Comparison of ENCODE assay signal across 22 cellular contexts in genomic region chr6:158303210-158303731, GRCh38. TPM values are rescaled to one million over a fixed set of nuclear protein-coding genes. Genes with fewer than 3 reads are reported as not detected.
DNase-seq lines count a peak whose midpoint lies in the region; ATAC-seq, FAIRE-seq and TF ChIP-seq lines count a peak whose summit lies in the region.
"Had no signal": no experiment of that assay in that cellular context is flagged by ENCODE, and none has a peak within 500 bp of the region (broad histone marks: within the 10 kb centered on the region; RNA-seq: fewer than 3 reads in every experiment).

No MANE protein-coding gene starts in this region.

- H3K79me2 ChIP-seq in GM23248 (ENCODE audit: insufficient read depth): 0 out of 2 replicates have a peak, but pooled peaks cover 5% of the 10 kb centered on the region

- FAIRE-seq in bronchial epithelial cell (lab: Jason Lieb, UNC): no peak

- H3K4me1 ChIP-seq in GM23248 (ENCODE audit: insufficient read depth): no peaks in the 10 kb centered on the region

- no peak overlapping the region for H3K4me3 ChIP-seq in bronchial epithelial cell (ENCODE audit: low read depth, low read length)
- H3K4me3 ChIP-seq in GM23248: no peak overlapping the region

- no peak overlapping the region for H2AFZ ChIP-seq in GM23248

- H3K27ac ChIP-seq in GM23248: no peak overlapping the region
- H3K27ac ChIP-seq: 22Rv1, KMS-11 had no signal

- no peak overlapping the region for H3K4me2 ChIP-seq in GM23248 (ENCODE audit: unreplicated experiment)
- H3K4me2 ChIP-seq: KMS-11 had no signal

- ATAC-seq in stimulated activated naive B cell treated with anti-CD40 and anti-IgM and Interleukin-4, amounts not matched to agents 10 μg/mL and 1 μg/mL and 100 μg/mL, for 72 hours (replicated peaks): no peak
- ATAC-seq in GM18505 (IDR thresholded peaks at IDR 0.05; ENCODE audit: unreplicated experiment): no peak
- ATAC-seq: Panc1, Right ventricle myocardium inferior had no signal

- H3K27me3 ChIP-seq in bronchial epithelial cell (ENCODE audit: control insufficient read depth, insufficient read depth, low read length) (no peaks in the 10 kb centered on the region), GM23248 (replicated peaks; ENCODE audit: insufficient read depth) (no peaks in the 10 kb centered on the region)

- no peaks in the 10 kb centered on the region for H3K9me2 ChIP-seq in GM23248 (ENCODE audit: insufficient read depth)

- peaks cover 45% of the 10 kb centered on the region for H3K4me1 Mint-ChIP-seq in glutamatergic neuron (ENCODE audit: low read depth, unreplicated experiment)
- H3K4me1 Mint-ChIP-seq in stimulated activated naive B cell treated with anti-CD40 and anti-IgM and Interleukin-4, amounts not matched to agents 10 μg/mL and 1 μg/mL and 100 μg/mL, for 72 hours: peaks cover 7 to 16% of the 10 kb centered on the region in 2 donors

- H3K36me3 Mint-ChIP-seq in glutamatergic neuron (ENCODE audit: unreplicated experiment): peaks cover 18% of the 10 kb centered on the region
- peaks cover 24 to 37% of the 10 kb centered on the region in 2 donors for H3K36me3 Mint-ChIP-seq in stimulated activated naive B cell treated with anti-CD40 and anti-IgM and Interleukin-4, amounts not matched to agents 10 μg/mL and 1 μg/mL and 100 μg/mL, for 72 hours

- no peaks in the 10 kb centered on the region for H3F3A ChIP-seq in GM23248 (ENCODE audit: insufficient read depth)

- H3K27ac Mint-ChIP-seq in glutamatergic neuron (ENCODE audit: unreplicated experiment): peak overlapping the region; percentile 85
- H3K27ac Mint-ChIP-seq in stimulated activated naive B cell treated with anti-CD40 and anti-IgM and Interleukin-4, amounts not matched to agents 10 μg/mL and 1 μg/mL and 100 μg/mL, for 72 hours: peak overlapping the region; percentile 39
- H3K27ac Mint-ChIP-seq: B cell, HFFc6 had no signal

- TF ChIP-seq CTCF in bronchial epithelial cell (IDR thresholded peaks at IDR 0.05; ENCODE audit: insufficient read depth, low read length, severe bottlenecking) (no peak), glutamatergic neuron (IDR thresholded peaks at IDR 0.05; ENCODE audit: partially characterized antibody, unreplicated experiment) (no peak)

- H4K20me1 ChIP-seq in GM23248 (ENCODE audit: insufficient read depth): no peaks in the 10 kb centered on the region

- H3K36me3 ChIP-seq in bronchial epithelial cell (ENCODE audit: control insufficient read depth, insufficient read depth, low read length): no peaks in the 10 kb centered on the region
- H3K36me3 ChIP-seq in GM23248 (ENCODE audit: low read depth): no peaks in the 10 kb centered on the region

- no peaks in the 10 kb centered on the region for H3K27me3 Mint-ChIP-seq in glutamatergic neuron (ENCODE audit: unreplicated experiment)
- H3K27me3 Mint-ChIP-seq in stimulated activated naive B cell treated with anti-CD40 and anti-IgM and Interleukin-4, amounts not matched to agents 10 μg/mL and 1 μg/mL and 100 μg/mL, for 72 hours: no peaks in the 10 kb centered on the region
- H3K27me3 Mint-ChIP-seq: B cell; CD4-positive, CD25-positive, alpha-beta regulatory T cell had no signal

- H3K9ac ChIP-seq in GM23248: no peak overlapping the region
- H3K9ac ChIP-seq: KMS-11 had no signal

- H3K9me3 Mint-ChIP-seq in glutamatergic neuron (ENCODE audit: unreplicated experiment): peaks cover 8% of the 10 kb centered on the region
- peaks cover 5 to 8% of the 10 kb centered on the region in 2 donors for H3K9me3 Mint-ChIP-seq in stimulated activated naive B cell treated with anti-CD40 and anti-IgM and Interleukin-4, amounts not matched to agents 10 μg/mL and 1 μg/mL and 100 μg/mL, for 72 hours

- DNase-seq in NCI-H146 (lab: John Stamatoyannopoulos, UW) (peak; percentile 21), NCI-H146 treated with DMSO at 0.1 percent for 48 hours (lab: John Stamatoyannopoulos, UW; ENCODE audit: unreplicated experiment) (no peak), bronchial epithelial cell (ENCODE audit: low read depth) (peak; percentile 23), glutamatergic neuron (no peak), HT-29 (ENCODE audit: low spot score) (no peak), GM23248 (no peak)
- DNase-seq in stimulated activated naive B cell treated with anti-CD40 and anti-IgM and Interleukin-4, amounts not matched to agents 10 μg/mL and 1 μg/mL and 100 μg/mL, for 72 hours: no peak
- DNase-seq: Calu3; CD4-positive, CD25-positive, alpha-beta regulatory T cell; DMS53; HFFc6; NCI-H1092 treated with DMSO at 0.1 percent for 48 hours; NCI-H1694 treated with DMSO at 0.1 percent for 48 hours; NCI-H2107; NCI-H2227 treated with DMSO at 0.1 percent for 48 hours; NCI-H524 had no signal

- 86 to 87% methylated on average over 7 of the region's 7 CpGs for WGBS in GM23248 (ENCODE audit: low coverage in 1 of 2, low lambda C conversion rate in 2 of 2, missing lambda C conversion rate in 2 of 2), 2 experiments

- H3K9me3 ChIP-seq in GM23248 (ENCODE audit: low read depth): no peaks in the 10 kb centered on the region

- in situ Hi-C loops in GM23248 (cut with MboI): no loop called here

- H3K4me3 Mint-ChIP-seq in glutamatergic neuron (ENCODE audit: unreplicated experiment): peak overlapping the region; percentile 34
- no peak overlapping the region for H3K4me3 Mint-ChIP-seq in stimulated activated naive B cell treated with anti-CD40 and anti-IgM and Interleukin-4, amounts not matched to agents 10 μg/mL and 1 μg/mL and 100 μg/mL, for 72 hours
- H3K4me3 Mint-ChIP-seq: B cell; CD4-positive, CD25-positive, alpha-beta regulatory T cell; HFFc6 had no signal

- TF ChIP-seq POLR2A in GM18505 (IDR thresholded peaks at IDR 0.05; ENCODE audit: borderline replicate concordance, extremely low read depth, insufficient read depth, insufficient read length): no peak

RNA-seq across cellular contexts. Expression of gene TULP4, which starts 9.0 kb away (rescaled TPM):
- total RNA-seq in bronchial epithelial cell: 99.2 and 127 TPM in 2 replicates
- 406 TPM for total RNA-seq in glutamatergic neuron (ENCODE audit: unreplicated experiment)
- 31.1 and 39.5 TPM in 2 replicates for total RNA-seq in HT-29 (2014; rRNA removed; shearing (Covaris generic))
- 23.8 and 38.7 TPM in 2 replicates for total RNA-seq in GM23248 (2014; rRNA removed; shearing (Covaris generic))
- polyA plus RNA-seq in GM23248 (2016; fragmentation: Nextera tagmentation; extraction: Ambion mirVana): 18.2 and 21.5 TPM in 2 replicates

Comparison
In these comparisons a context has a peak if more than half of its experiments do, and no peak if none do; other contexts are left out.
1. DNase-seq: peak in NCI-H146 (single experiment) and bronchial epithelial cell (single experiment); none in NCI-H146 treated with DMSO at 0.1 percent for 48 hours (single experiment), glutamatergic neuron (single experiment), stimulated activated naive B cell treated with anti-CD40 and anti-IgM and Interleukin-4, amounts not matched to agents 10 μg/mL and 1 μg/mL and 100 μg/mL, for 72 hours (single experiment), HT-29 (single experiment) and GM23248 (single experiment).